2 cellular contexts compared by ENCODE assay signal in genomic region chr19:32647361-32647760, GRCh38.
TF ChIP-seq lines count a peak whose summit lies in the region.

No MANE protein-coding gene starts in this region.

TF ChIP-seq in SK-N-SH, 30 proteins besides CTCF, POLR2A, EP300 and RAD21 (continued from another document):
- no peak for TF ChIP-seq ZBTB33 (IDR thresholded peaks at IDR 0.05; ENCODE audit: borderline replicate concordance, low read depth)

TF ChIP-seq in SK-N-SH treated with all-trans-retinoic acid at 6 μM for 48 hours, 23 proteins besides CTCF, POLR2A, EP300 and RAD21 (continued from another document):
- TF ChIP-seq, protein P1, sequence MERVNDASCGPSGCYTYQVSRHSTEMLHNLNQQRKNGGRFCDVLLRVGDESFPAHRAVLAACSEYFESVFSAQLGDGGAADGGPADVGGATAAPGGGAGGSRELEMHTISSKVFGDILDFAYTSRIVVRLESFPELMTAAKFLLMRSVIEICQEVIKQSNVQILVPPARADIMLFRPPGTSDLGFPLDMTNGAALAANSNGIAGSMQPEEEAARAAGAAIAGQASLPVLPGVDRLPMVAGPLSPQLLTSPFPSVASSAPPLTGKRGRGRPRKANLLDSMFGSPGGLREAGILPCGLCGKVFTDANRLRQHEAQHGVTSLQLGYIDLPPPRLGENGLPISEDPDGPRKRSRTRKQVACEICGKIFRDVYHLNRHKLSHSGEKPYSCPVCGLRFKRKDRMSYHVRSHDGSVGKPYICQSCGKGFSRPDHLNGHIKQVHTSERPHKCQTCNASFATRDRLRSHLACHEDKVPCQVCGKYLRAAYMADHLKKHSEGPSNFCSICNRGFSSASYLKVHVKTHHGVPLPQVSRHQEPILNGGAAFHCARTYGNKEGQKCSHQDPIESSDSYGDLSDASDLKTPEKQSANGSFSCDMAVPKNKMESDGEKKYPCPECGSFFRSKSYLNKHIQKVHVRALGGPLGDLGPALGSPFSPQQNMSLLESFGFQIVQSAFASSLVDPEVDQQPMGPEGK (CRISPR knock-in tag; IDR thresholded peaks at IDR 0.05; ENCODE audit: borderline replicate concordance) = no peak
- TF ChIP-seq ESRRG (CRISPR knock-in tag; IDR thresholded peaks at IDR 0.05) = no peak
- TF ChIP-seq SNAI2 (CRISPR knock-in tag; IDR thresholded peaks at IDR 0.05) = no peak
- TF ChIP-seq, protein P2, sequence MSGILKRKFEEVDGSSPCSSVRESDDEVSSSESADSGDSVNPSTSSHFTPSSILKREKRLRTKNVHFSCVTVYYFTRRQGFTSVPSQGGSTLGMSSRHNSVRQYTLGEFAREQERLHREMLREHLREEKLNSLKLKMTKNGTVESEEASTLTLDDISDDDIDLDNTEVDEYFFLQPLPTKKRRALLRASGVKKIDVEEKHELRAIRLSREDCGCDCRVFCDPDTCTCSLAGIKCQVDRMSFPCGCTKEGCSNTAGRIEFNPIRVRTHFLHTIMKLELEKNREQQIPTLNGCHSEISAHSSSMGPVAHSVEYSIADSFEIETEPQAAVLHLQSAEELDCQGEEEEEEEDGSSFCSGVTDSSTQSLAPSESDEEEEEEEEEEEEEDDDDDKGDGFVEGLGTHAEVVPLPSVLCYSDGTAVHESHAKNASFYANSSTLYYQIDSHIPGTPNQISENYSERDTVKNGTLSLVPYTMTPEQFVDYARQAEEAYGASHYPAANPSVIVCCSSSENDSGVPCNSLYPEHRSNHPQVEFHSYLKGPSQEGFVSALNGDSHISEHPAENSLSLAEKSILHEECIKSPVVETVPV (CRISPR knock-in tag; IDR thresholded peaks at IDR 0.05) = no peak
- TF ChIP-seq ZC3H10 (CRISPR knock-in tag; IDR thresholded peaks at IDR 0.05) = no peak
- no peak for TF ChIP-seq ZFP30 (CRISPR knock-in tag; IDR thresholded peaks at IDR 0.05)
- no peak for TF ChIP-seq ZFP3 (CRISPR knock-in tag; IDR thresholded peaks at IDR 0.05)
- TF ChIP-seq OSR1 (CRISPR knock-in tag; IDR thresholded peaks at IDR 0.05) = no peak
- no peak for TF ChIP-seq ARNTL (CRISPR knock-in tag; IDR thresholded peaks at IDR 0.05; ENCODE audit: borderline replicate concordance, low read depth)
- TF ChIP-seq RARB (CRISPR knock-in tag; IDR thresholded peaks at IDR 0.05) = no peak
- TF ChIP-seq GLIS3 (CRISPR knock-in tag; IDR thresholded peaks at IDR 0.05) = no peak
- TF ChIP-seq PPARA (CRISPR knock-in tag; IDR thresholded peaks at IDR 0.05; ENCODE audit: borderline replicate concordance) = no peak
- TF ChIP-seq, protein P3, sequence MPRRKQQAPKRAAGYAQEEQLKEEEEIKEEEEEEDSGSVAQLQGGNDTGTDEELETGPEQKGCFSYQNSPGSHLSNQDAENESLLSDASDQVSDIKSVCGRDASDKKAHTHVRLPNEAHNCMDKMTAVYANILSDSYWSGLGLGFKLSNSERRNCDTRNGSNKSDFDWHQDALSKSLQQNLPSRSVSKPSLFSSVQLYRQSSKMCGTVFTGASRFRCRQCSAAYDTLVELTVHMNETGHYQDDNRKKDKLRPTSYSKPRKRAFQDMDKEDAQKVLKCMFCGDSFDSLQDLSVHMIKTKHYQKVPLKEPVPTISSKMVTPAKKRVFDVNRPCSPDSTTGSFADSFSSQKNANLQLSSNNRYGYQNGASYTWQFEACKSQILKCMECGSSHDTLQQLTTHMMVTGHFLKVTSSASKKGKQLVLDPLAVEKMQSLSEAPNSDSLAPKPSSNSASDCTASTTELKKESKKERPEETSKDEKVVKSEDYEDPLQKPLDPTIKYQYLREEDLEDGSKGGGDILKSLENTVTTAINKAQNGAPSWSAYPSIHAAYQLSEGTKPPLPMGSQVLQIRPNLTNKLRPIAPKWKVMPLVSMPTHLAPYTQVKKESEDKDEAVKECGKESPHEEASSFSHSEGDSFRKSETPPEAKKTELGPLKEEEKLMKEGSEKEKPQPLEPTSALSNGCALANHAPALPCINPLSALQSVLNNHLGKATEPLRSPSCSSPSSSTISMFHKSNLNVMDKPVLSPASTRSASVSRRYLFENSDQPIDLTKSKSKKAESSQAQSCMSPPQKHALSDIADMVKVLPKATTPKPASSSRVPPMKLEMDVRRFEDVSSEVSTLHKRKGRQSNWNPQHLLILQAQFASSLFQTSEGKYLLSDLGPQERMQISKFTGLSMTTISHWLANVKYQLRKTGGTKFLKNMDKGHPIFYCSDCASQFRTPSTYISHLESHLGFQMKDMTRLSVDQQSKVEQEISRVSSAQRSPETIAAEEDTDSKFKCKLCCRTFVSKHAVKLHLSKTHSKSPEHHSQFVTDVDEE (CRISPR knock-in tag; IDR thresholded peaks at IDR 0.05) = no peak
- no peak for TF ChIP-seq ZNF70 (CRISPR knock-in tag; IDR thresholded peaks at IDR 0.05)
- TF ChIP-seq BACH2 (CRISPR knock-in tag; IDR thresholded peaks at IDR 0.05; ENCODE audit: borderline replicate concordance) = no peak
- TF ChIP-seq POU6F1 (CRISPR knock-in tag; IDR thresholded peaks at IDR 0.05; ENCODE audit: borderline replicate concordance, low read depth) = no peak
- no peak for TF ChIP-seq ZNF565 (CRISPR knock-in tag; conservative IDR thresholded peaks at IDR 0.05; ENCODE audit: low read depth)
